17 cellular contexts compared by ENCODE assay signal in genomic region chr10:105041956-105042355, GRCh38.
DNase-seq lines count a peak whose midpoint lies in the region; ATAC-seq and TF ChIP-seq lines count a peak whose summit lies in the region.
"Had no signal": no experiment of that assay in that cellular context is flagged by ENCODE, and none has a peak within 500 bp of the region (broad histone marks: within the 10 kb centered on the region; RNA-seq: fewer than 3 reads in every experiment).

No MANE protein-coding gene starts in this region.

- no peak for ATAC-seq in left cardiac atrium
- ATAC-seq in HG02970 (IDR thresholded peaks at IDR 0.05; ENCODE audit: low FRiP score, unreplicated experiment), result no peak

- H3K4me3 ChIP-seq in epithelial cell of esophagus (ENCODE audit: low read length), result no peak overlapping the region
- H3K4me3 ChIP-seq: PC-9, SK-N-MC had no signal

- DNase-seq in Caki2 (ENCODE audit: low read depth), result peak; percentile 70
- DNase-seq in NCI-H69 (lab: John Stamatoyannopoulos, UW), result peak; percentile 3
- DNase-seq in epithelial cell of esophagus (ENCODE audit: low read depth), result peak; percentile 79
- DNase-seq in kidney tubule cell (ENCODE audit: low spot score), result peak; percentile 92
- no peak for DNase-seq in OCI-M1 (lab: John Stamatoyannopoulos, UW)
- no peak for DNase-seq in left cardiac atrium
- DNase-seq: COR-L47, H9, NCI-H1436, NCI-H2029, NCI-H2171, NCI-H446 treated with DMSO at 0.1 percent for 48 hours, NCI-H774, PC-9, Right ventricle myocardium superior had no signal

- intact Hi-C loops in left cardiac atrium (cut with DNase I), result no loop called here

- in situ Hi-C loops in Caki2 (cut with HindIII; ENCODE audit: low pct_unique_long_range_greater_than_20kb, low sequenced_read_pairs), result no loop called here

- no peak for TF ChIP-seq CTCF in epithelial cell of esophagus (IDR thresholded peaks at IDR 0.05; ENCODE audit: insufficient read depth, low read depth, low read length, missing control alignments)

Comparison
In these comparisons a context has a peak if more than half of its experiments do, and no peak if none do; other contexts are left out.
1. DNase-seq: peak in Caki2 (single experiment), NCI-H69 (single experiment), epithelial cell of esophagus (single experiment) and kidney tubule cell (single experiment); none in OCI-M1 (single experiment) and left cardiac atrium (single experiment).